Comparison of ENCODE assay signal across 29 cellular contexts in the genomic region with DNA sequence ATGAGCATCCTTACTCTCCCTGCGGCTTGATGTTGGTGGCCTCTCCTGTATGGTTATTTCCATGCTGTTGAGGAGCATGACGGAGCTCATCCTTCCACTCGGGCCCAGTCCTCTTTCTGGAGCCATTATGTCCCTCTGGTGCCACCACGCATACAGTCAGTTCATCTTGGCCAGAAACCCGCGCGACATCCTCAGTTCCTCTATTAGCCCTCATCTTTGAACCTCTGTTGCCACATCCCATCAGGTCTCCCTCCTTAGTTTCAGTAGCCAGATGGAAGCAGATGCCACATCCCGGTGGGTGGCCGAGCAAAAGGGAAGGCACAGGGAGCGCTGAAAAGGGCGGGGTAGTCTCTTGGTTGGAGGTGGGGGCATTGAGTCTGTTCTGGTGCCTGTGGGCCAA. TPM values are rescaled to one million over a fixed set of nuclear protein-coding genes. Genes with fewer than 3 reads are reported as not detected.
"Had no signal": no experiment of that assay in that cellular context is flagged by ENCODE, and none has a peak within 500 bp of the region (broad histone marks: within the 10 kb centered on the region; RNA-seq: fewer than 3 reads in every experiment).

No MANE protein-coding gene starts in this region.

- H3K27ac ChIP-seq: cardiac muscle cell, SJCRH30, WERI-Rb-1 had no signal

- H3K9me3 Mint-ChIP-seq: activated CD4-positive, alpha-beta memory T cell treated with anti-CD3 and anti-CD28 coated beads, Interleukin-2, amount 10 ng/mL, durations not matched to agents 7 days and 5 days; activated T-cell treated with anti-CD3 and anti-CD28 coated beads, Interleukin-2, amount 50 U/mL, for 24 hours; activated T-helper 2 cell treated with anti-CD3 and anti-CD28 coated beads, Interferon-gamma antibody, Interleukin-2, Interleukin-4, amounts not matched to agents 10 μg/mL and 5 μg/mL and 100 μg/mL, durations not matched to agents 14 hours and 24 hours and 36 hours had no signal

- ATAC-seq: Panc1, Right ventricle myocardium inferior had no signal

- H3K4me3 Mint-ChIP-seq: activated CD4-positive, alpha-beta memory T cell treated with anti-CD3 and anti-CD28 coated beads, Interleukin-2, amount 10 ng/mL, durations not matched to agents 7 days and 5 days; activated T-cell treated with anti-CD3 and anti-CD28 coated beads, Interleukin-2, amount 50 U/mL, for 24 hours; brain had no signal

- H3K36me3 ChIP-seq: cardiac muscle cell, SJCRH30, WERI-Rb-1 had no signal

- H3K9ac ChIP-seq: SK-N-SH had no signal

- H3K4me1 ChIP-seq: SJCRH30 had no signal

- DNase-seq: activated CD4-positive, alpha-beta memory T cell treated with anti-CD3 and anti-CD28 coated beads, Interleukin-2, amount 10 ng/mL, durations not matched to agents 7 days and 5 days; activated CD4-positive, alpha-beta T cell treated with anti-CD3 and anti-CD28 coated beads for 48 hours; activated CD8-positive, alpha-beta memory T cell treated with anti-CD3 and anti-CD28 coated beads, Interleukin-2, amount 50 U/mL, for 4 hours; activated gamma-delta T cell treated with Interleukin-2 at 50 U/mL for 16 hours; activated naive CD4-positive, alpha-beta T cell treated with anti-CD3 and anti-CD28 coated beads, Interleukin-2, amount 50 U/mL, for 16 hours; activated T-cell treated with anti-CD3 and anti-CD28 coated beads, Interleukin-2, amount 50 U/mL, for 24 hours; amygdala; cerebellar nuclear complex; MM.1S; NCI-H1105; NCI-H1436; NCI-H1694 treated with DMSO at 0.1 percent for 48 hours; NCI-H2029 treated with DMSO at 0.1 percent for 48 hours; NCI-H345; NCI-H510A; NCI-H526 treated with DMSO at 0.1 percent for 48 hours; NCI-H82; RPMI8226; SJCRH30; SK-N-SH; T-helper 1 cell; WERI-Rb-1 had no signal

- H3K36me3 Mint-ChIP-seq: brain had no signal

- H3K27ac Mint-ChIP-seq: activated CD4-positive, alpha-beta memory T cell treated with anti-CD3 and anti-CD28 coated beads, Interleukin-2, amount 10 ng/mL, durations not matched to agents 7 days and 5 days; activated T-helper 2 cell treated with anti-CD3 and anti-CD28 coated beads, Interferon-gamma antibody, Interleukin-2, Interleukin-4, amounts not matched to agents 10 μg/mL and 5 μg/mL and 100 μg/mL, durations not matched to agents 14 hours and 24 hours and 36 hours; brain had no signal

- H3K4me1 Mint-ChIP-seq: brain had no signal

- H3K4me3 ChIP-seq: cardiac muscle cell, SJCRH30 had no signal

- H3K9me3 ChIP-seq: SJCRH30, SK-N-SH had no signal

- H3K27me3 ChIP-seq: cardiac muscle cell, SJCRH30 had no signal

- H3K4me2 ChIP-seq: SK-N-SH had no signal

RNA-seq across cellular contexts. Expression of gene CXorf49, which starts 46.1 kb away (rescaled TPM):
- total RNA-seq: activated CD4-positive, alpha-beta memory T cell treated with anti-CD3 and anti-CD28 coated beads, Interleukin-2, amount 10 ng/mL, durations not matched to agents 7 days and 5 days; activated T-helper 2 cell treated with anti-CD3 and anti-CD28 coated beads, Interferon-gamma antibody, Interleukin-2, Interleukin-4, amounts not matched to agents 10 μg/mL and 5 μg/mL and 100 μg/mL, durations not matched to agents 14 hours and 24 hours and 36 hours; astrocyte; cardiac muscle cell; Right ventricle myocardium inferior; SJCRH30; T-helper 2 cell treated with Interferon-gamma antibody and Interleukin-4, amounts not matched to agents 100 ng/mL and 5 ng/mL, for 36 hours had no signal

RNA-seq across cellular contexts. Expression of gene CXCR3, which starts 53.6 kb away (rescaled TPM):
- total RNA-seq: astrocyte, cardiac muscle cell, SJCRH30 had no signal
